Comparison of ENCODE assay signal across 1 cellular context in the genomic region with DNA sequence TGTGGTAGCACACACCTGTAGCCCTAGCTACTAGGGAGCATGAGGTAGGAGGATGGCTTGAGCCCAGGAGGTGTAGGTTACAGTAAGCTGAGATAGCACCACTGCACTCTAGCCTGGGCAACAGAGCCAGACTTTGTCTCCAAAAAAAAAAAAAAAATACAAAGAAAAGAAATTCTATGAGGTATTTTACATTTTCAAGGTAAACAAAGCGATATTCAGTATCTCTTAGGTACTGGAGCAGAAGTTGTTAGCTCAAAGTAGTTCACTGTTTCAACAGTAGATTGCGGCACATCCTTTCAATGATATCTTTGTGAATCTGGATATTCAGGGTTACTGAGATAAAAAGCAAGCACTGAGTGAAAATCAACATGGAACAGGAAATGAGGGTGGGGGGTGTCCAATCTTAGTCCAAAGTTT.
TF ChIP-seq lines count a peak whose summit lies in the region.

No MANE protein-coding gene starts in this region.

TF ChIP-seq in HepG2, 621 proteins besides CTCF, POLR2A, EP300 and RAD21 (continued from another document and continues in another):
- TF ChIP-seq, protein P1, sequence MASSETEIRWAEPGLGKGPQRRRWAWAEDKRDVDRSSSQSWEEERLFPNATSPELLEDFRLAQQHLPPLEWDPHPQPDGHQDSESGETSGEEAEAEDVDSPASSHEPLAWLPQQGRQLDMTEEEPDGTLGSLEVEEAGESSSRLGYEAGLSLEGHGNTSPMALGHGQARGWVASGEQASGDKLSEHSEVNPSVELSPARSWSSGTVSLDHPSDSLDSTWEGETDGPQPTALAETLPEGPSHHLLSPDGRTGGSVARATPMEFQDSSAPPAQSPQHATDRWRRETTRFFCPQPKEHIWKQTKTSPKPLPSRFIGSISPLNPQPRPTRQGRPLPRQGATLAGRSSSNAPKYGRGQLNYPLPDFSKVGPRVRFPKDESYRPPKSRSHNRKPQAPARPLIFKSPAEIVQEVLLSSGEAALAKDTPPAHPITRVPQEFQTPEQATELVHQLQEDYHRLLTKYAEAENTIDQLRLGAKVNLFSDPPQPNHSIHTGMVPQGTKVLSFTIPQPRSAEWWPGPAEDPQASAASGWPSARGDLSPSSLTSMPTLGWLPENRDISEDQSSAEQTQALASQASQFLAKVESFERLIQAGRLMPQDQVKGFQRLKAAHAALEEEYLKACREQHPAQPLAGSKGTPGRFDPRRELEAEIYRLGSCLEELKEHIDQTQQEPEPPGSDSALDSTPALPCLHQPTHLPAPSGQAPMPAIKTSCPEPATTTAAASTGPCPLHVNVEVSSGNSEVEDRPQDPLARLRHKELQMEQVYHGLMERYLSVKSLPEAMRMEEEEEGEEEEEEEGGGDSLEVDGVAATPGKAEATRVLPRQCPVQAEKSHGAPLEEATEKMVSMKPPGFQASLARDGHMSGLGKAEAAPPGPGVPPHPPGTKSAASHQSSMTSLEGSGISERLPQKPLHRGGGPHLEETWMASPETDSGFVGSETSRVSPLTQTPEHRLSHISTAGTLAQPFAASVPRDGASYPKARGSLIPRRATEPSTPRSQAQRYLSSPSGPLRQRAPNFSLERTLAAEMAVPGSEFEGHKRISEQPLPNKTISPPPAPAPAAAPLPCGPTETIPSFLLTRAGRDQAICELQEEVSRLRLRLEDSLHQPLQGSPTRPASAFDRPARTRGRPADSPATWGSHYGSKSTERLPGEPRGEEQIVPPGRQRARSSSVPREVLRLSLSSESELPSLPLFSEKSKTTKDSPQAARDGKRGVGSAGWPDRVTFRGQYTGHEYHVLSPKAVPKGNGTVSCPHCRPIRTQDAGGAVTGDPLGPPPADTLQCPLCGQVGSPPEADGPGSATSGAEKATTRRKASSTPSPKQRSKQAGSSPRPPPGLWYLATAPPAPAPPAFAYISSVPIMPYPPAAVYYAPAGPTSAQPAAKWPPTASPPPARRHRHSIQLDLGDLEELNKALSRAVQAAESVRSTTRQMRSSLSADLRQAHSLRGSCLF (CRISPR knock-in tag; IDR thresholded peaks at IDR 0.05; ENCODE audit: borderline replicate concordance): no peak
- no peak for TF ChIP-seq MEIS2 (CRISPR knock-in tag; IDR thresholded peaks at IDR 0.05)
- TF ChIP-seq ZNF674 (CRISPR knock-in tag; IDR thresholded peaks at IDR 0.05; ENCODE audit: low read depth): no peak
- no peak for TF ChIP-seq GABPB1 (CRISPR knock-in tag; IDR thresholded peaks at IDR 0.05)
- no peak for TF ChIP-seq SRF (IDR thresholded peaks at IDR 0.05; ENCODE audit: low read depth, low read length)
- TF ChIP-seq MIER2 (CRISPR knock-in tag; IDR thresholded peaks at IDR 0.05): 0 out of 2 replicates have a peak, but pooled peaks have one; percentile 37
- TF ChIP-seq YEATS4 (CRISPR knock-in tag; IDR thresholded peaks at IDR 0.05; ENCODE audit: borderline replicate concordance): no peak
- TF ChIP-seq, protein P2, sequence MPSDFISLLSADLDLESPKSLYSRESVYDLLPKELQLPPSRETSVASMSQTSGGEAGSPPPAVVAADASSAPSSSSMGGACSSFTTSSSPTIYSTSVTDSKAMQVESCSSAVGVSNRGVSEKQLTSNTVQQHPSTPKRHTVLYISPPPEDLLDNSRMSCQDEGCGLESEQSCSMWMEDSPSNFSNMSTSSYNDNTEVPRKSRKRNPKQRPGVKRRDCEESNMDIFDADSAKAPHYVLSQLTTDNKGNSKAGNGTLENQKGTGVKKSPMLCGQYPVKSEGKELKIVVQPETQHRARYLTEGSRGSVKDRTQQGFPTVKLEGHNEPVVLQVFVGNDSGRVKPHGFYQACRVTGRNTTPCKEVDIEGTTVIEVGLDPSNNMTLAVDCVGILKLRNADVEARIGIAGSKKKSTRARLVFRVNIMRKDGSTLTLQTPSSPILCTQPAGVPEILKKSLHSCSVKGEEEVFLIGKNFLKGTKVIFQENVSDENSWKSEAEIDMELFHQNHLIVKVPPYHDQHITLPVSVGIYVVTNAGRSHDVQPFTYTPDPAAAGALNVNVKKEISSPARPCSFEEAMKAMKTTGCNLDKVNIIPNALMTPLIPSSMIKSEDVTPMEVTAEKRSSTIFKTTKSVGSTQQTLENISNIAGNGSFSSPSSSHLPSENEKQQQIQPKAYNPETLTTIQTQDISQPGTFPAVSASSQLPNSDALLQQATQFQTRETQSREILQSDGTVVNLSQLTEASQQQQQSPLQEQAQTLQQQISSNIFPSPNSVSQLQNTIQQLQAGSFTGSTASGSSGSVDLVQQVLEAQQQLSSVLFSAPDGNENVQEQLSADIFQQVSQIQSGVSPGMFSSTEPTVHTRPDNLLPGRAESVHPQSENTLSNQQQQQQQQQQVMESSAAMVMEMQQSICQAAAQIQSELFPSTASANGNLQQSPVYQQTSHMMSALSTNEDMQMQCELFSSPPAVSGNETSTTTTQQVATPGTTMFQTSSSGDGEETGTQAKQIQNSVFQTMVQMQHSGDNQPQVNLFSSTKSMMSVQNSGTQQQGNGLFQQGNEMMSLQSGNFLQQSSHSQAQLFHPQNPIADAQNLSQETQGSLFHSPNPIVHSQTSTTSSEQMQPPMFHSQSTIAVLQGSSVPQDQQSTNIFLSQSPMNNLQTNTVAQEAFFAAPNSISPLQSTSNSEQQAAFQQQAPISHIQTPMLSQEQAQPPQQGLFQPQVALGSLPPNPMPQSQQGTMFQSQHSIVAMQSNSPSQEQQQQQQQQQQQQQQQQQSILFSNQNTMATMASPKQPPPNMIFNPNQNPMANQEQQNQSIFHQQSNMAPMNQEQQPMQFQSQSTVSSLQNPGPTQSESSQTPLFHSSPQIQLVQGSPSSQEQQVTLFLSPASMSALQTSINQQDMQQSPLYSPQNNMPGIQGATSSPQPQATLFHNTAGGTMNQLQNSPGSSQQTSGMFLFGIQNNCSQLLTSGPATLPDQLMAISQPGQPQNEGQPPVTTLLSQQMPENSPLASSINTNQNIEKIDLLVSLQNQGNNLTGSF (CRISPR knock-in tag; IDR thresholded peaks at IDR 0.05): no peak
- no peak for TF ChIP-seq ADNP (CRISPR knock-in tag; IDR thresholded peaks at IDR 0.05)
- TF ChIP-seq ZNF563 (CRISPR knock-in tag; IDR thresholded peaks at IDR 0.05): no peak
- TF ChIP-seq, protein P3, sequence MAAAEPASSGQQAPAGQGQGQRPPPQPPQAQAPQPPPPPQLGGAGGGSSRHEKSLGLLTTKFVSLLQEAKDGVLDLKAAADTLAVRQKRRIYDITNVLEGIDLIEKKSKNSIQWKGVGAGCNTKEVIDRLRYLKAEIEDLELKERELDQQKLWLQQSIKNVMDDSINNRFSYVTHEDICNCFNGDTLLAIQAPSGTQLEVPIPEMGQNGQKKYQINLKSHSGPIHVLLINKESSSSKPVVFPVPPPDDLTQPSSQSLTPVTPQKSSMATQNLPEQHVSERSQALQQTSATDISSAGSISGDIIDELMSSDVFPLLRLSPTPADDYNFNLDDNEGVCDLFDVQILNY (CRISPR knock-in tag; conservative IDR thresholded peaks at IDR 0.05): no peak
- TF ChIP-seq, protein P4, sequence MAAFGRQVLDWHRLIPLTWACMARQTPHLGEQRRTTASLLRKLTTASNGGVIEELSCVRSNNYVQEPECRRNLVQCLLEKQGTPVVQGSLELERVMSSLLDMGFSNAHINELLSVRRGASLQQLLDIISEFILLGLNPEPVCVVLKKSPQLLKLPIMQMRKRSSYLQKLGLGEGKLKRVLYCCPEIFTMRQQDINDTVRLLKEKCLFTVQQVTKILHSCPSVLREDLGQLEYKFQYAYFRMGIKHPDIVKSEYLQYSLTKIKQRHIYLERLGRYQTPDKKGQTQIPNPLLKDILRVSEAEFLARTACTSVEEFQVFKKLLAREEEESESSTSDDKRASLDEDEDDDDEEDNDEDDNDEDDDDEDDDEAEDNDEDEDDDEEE (CRISPR knock-in tag; IDR thresholded peaks at IDR 0.05): no peak
- TF ChIP-seq, protein P5, sequence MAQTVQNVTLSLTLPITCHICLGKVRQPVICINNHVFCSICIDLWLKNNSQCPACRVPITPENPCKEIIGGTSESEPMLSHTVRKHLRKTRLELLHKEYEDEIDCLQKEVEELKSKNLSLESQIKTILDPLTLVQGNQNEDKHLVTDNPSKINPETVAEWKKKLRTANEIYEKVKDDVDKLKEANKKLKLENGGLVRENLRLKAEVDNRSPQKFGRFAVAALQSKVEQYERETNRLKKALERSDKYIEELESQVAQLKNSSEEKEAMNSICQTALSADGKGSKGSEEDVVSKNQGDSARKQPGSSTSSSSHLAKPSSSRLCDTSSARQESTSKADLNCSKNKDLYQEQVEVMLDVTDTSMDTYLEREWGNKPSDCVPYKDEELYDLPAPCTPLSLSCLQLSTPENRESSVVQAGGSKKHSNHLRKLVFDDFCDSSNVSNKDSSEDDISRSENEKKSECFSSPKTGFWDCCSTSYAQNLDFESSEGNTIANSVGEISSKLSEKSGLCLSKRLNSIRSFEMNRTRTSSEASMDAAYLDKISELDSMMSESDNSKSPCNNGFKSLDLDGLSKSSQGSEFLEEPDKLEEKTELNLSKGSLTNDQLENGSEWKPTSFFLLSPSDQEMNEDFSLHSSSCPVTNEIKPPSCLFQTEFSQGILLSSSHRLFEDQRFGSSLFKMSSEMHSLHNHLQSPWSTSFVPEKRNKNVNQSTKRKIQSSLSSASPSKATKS (CRISPR knock-in tag; IDR thresholded peaks at IDR 0.05): no peak
- TF ChIP-seq PHF20 (CRISPR knock-in tag; IDR thresholded peaks at IDR 0.05): no peak
- TF ChIP-seq ARID2 (CRISPR knock-in tag; IDR thresholded peaks at IDR 0.05; ENCODE audit: borderline replicate concordance): no peak
- peak; percentile 95 for TF ChIP-seq CREM (IDR thresholded peaks at IDR 0.05)
- no peak for TF ChIP-seq CREM (CRISPR knock-in tag; IDR thresholded peaks at IDR 0.05)
- TF ChIP-seq, protein P6, sequence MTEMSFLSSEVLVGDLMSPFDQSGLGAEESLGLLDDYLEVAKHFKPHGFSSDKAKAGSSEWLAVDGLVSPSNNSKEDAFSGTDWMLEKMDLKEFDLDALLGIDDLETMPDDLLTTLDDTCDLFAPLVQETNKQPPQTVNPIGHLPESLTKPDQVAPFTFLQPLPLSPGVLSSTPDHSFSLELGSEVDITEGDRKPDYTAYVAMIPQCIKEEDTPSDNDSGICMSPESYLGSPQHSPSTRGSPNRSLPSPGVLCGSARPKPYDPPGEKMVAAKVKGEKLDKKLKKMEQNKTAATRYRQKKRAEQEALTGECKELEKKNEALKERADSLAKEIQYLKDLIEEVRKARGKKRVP (CRISPR knock-in tag; IDR thresholded peaks at IDR 0.05): peak in 1 of 2 experiments; percentile 77; a peak in 2 of 4 replicates
- TF ChIP-seq HMG20B (CRISPR knock-in tag; conservative IDR thresholded peaks at IDR 0.05): peak; percentile 78
- TF ChIP-seq HMGA1 (CRISPR knock-in tag; conservative IDR thresholded peaks at IDR 0.05): no peak
- TF ChIP-seq, protein P7, sequence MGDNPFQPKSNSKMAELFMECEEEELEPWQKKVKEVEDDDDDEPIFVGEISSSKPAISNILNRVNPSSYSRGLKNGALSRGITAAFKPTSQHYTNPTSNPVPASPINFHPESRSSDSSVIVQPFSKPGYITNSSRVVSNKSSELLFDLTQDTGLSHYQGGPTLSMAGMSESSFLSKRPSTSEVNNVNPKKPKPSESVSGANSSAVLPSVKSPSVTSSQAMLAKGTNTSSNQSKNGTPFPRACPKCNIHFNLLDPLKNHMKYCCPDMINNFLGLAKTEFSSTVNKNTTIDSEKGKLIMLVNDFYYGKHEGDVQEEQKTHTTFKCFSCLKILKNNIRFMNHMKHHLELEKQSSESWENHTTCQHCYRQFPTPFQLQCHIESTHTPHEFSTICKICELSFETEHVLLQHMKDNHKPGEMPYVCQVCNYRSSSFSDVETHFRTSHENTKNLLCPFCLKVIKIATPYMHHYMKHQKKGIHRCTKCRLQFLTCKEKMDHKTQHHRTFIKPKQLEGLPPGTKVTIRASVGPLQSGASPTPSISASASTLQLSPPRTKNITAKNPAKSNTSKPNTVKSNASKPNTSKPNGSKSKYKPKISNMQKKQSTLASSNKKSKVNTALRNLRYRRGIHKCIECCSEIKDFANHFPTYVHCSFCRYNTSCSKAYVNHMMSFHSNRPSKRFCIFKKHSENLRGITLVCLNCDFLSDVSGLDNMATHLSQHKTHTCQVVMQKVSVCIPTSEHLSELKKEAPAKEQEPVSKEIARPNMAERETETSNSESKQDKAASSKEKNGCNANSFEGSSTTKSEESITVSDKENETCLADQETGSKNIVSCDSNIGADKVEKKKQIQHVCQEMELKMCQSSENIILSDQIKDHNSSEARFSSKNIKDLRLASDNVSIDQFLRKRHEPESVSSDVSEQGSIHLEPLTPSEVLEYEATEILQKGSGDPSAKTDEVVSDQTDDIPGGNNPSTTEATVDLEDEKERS (CRISPR knock-in tag; IDR thresholded peaks at IDR 0.05): peak; percentile 55; the same call in 1 of the 2 replicates
- TF ChIP-seq, protein P8, sequence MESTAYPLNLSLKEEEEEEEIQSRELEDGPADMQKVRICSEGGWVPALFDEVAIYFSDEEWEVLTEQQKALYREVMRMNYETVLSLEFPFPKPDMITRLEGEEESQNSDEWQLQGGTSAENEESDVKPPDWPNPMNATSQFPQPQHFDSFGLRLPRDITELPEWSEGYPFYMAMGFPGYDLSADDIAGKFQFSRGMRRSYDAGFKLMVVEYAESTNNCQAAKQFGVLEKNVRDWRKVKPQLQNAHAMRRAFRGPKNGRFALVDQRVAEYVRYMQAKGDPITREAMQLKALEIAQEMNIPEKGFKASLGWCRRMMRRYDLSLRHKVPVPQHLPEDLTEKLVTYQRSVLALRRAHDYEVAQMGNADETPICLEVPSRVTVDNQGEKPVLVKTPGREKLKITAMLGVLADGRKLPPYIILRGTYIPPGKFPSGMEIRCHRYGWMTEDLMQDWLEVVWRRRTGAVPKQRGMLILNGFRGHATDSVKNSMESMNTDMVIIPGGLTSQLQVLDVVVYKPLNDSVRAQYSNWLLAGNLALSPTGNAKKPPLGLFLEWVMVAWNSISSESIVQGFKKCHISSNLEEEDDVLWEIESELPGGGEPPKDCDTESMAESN (CRISPR knock-in tag; conservative IDR thresholded peaks at IDR 0.05): peak; percentile 70; the same call in 1 of the 2 replicates
- no peak for TF ChIP-seq EZH2 (conservative IDR thresholded peaks at IDR 0.05; ENCODE audit: low read depth, low read length)
- TF ChIP-seq, protein P9, sequence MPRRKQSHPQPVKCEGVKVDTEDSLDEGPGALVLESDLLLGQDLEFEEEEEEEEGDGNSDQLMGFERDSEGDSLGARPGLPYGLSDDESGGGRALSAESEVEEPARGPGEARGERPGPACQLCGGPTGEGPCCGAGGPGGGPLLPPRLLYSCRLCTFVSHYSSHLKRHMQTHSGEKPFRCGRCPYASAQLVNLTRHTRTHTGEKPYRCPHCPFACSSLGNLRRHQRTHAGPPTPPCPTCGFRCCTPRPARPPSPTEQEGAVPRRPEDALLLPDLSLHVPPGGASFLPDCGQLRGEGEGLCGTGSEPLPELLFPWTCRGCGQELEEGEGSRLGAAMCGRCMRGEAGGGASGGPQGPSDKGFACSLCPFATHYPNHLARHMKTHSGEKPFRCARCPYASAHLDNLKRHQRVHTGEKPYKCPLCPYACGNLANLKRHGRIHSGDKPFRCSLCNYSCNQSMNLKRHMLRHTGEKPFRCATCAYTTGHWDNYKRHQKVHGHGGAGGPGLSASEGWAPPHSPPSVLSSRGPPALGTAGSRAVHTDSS (CRISPR knock-in tag; conservative IDR thresholded peaks at IDR 0.05): no peak
- TF ChIP-seq, protein P10, sequence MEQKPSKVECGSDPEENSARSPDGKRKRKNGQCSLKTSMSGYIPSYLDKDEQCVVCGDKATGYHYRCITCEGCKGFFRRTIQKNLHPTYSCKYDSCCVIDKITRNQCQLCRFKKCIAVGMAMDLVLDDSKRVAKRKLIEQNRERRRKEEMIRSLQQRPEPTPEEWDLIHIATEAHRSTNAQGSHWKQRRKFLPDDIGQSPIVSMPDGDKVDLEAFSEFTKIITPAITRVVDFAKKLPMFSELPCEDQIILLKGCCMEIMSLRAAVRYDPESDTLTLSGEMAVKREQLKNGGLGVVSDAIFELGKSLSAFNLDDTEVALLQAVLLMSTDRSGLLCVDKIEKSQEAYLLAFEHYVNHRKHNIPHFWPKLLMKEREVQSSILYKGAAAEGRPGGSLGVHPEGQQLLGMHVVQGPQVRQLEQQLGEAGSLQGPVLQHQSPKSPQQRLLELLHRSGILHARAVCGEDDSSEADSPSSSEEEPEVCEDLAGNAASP (CRISPR knock-in tag; IDR thresholded peaks at IDR 0.05; ENCODE audit: borderline replicate concordance): peak; percentile 70; the same call in 1 of the 2 replicates
- TF ChIP-seq AHR (CRISPR knock-in tag; IDR thresholded peaks at IDR 0.05): no peak
- no peak for TF ChIP-seq CREB1 (IDR thresholded peaks at IDR 0.05)
- peak; percentile 61; the same call in 1 of the 2 replicates for TF ChIP-seq CREB1 (CRISPR knock-in tag; IDR thresholded peaks at IDR 0.05)
- TF ChIP-seq IKZF1 (IDR thresholded peaks at IDR 0.05): no peak
- TF ChIP-seq ZFP62 (CRISPR knock-in tag; IDR thresholded peaks at IDR 0.05): no peak
